In the genomic region with DNA sequence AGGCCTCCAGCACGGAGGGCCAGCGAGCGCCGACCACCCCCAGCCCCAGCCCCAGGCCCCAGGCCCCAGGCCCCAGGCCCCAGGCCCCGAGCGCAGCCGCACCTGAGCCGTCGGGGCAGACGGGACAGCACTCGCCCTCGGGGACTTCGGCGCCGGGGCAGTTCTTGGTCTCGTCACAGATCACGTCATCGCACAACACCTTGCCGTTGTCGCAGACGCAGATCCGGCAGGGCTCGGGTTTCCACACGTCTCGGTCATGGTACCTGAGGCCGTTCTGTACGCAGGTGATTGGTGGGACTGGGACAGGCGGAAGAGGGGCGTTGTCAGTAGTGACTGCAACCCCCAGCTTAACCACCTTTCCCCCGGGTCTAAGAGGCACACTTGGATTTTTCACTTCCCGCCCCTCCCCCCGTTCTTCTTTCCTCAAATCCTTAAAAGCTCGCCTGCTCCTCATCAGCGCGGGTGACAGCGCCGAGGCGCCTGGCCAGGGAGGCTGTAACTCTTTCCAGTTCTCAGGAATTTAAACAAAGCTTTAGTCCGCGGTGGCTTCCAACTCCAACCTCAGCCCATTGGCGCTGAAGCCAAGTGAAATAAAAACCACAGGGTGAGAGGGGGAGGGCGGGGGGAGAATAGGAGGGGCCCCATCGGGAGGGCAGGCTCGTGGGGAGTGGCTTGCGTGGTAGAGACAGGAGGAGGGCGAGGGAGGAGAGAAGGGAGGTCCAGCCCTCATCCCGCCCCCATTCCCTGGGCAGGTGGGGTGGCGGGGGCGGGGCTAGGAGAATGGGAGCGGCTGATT, we compare ENCODE assay signal across 8 cellular contexts. TPM values are rescaled to one million over a fixed set of nuclear protein-coding genes. Genes with fewer than 3 reads are reported as not detected.
DNase-seq lines count a peak whose midpoint lies in the region; ATAC-seq and TF ChIP-seq lines count a peak whose summit lies in the region.

No MANE protein-coding gene starts in this region.

- peaks cover 0 to 5% (median 0%) of the 10 kb centered on the region in 11 donors for H3K9me3 Mint-ChIP-seq in naive thymus-derived CD4-positive, alpha-beta T cell

- H3K4me3 Mint-ChIP-seq in naive thymus-derived CD4-positive, alpha-beta T cell: peak overlapping the region; percentile 70 to 87 (median 76)

- H3K4me3 ChIP-seq in NT2/D1 (ENCODE audit: insufficient read length, low read depth) (peak overlapping the region; percentile 47), esophagus squamous epithelium (peak overlapping the region; percentile 26 to 74 (median 54))
- peak overlapping the region; percentile 61 for H3K4me3 ChIP-seq in naive thymus-derived CD4-positive, alpha-beta T cell (ENCODE audit: low read length)

- CTCF ChIA-PET in naive thymus-derived CD4-positive, alpha-beta T cell (lab: Charles Lee): interaction anchor here (0.6 to 3.9 kb wide), 24 partner anchors 10 to 1267 kb away, joined by 3 to 60 read pairs (median 4); a partner anchor contains a TSS

- H3K27me3 ChIP-seq in NT2/D1 (ENCODE audit: insufficient read depth, insufficient read length) (peaks cover 28% of the 10 kb centered on the region), esophagus squamous epithelium (peaks cover 0 to 59% (median 0%) of the 10 kb centered on the region in 4 donors)
- peaks cover 5 to 13% of the 10 kb centered on the region in 2 donors for H3K27me3 ChIP-seq in naive thymus-derived CD4-positive, alpha-beta T cell (ENCODE audit: control insufficient read depth in 2 of 2, insufficient read depth in 2 of 2, low read length in 2 of 2)

- H3K36me3 ChIP-seq in NT2/D1 (ENCODE audit: insufficient read depth, insufficient read length, low read length) (peaks cover 45% of the 10 kb centered on the region), esophagus squamous epithelium (peaks cover 0 to 31% (median 0%) of the 10 kb centered on the region in 3 donors)
- H3K36me3 ChIP-seq in naive thymus-derived CD4-positive, alpha-beta T cell (ENCODE audit: control insufficient read depth in 2 of 3, insufficient read depth in 3 of 3, low read length in 3 of 3): no peaks in the 10 kb centered on the region

- H3K27me3 Mint-ChIP-seq in naive thymus-derived CD4-positive, alpha-beta T cell: peaks cover 35 to 63% (median 41%) of the 10 kb centered on the region in 5 donors

- 1 to 3% methylated on average over 24 to 29 of the region's 50 CpGs for WGBS in esophagus squamous epithelium, 2 donors

- H3K36me3 Mint-ChIP-seq in naive thymus-derived CD4-positive, alpha-beta T cell: no peaks in the 10 kb centered on the region

- peak overlapping the region; percentile 73 for H3K9ac ChIP-seq in NT2/D1 (ENCODE audit: insufficient read length, low read depth)

- H3K4me1 ChIP-seq in NT2/D1 (ENCODE audit: insufficient read depth, insufficient read length): peaks cover 11% of the 10 kb centered on the region
- peaks cover 24 to 98% (median 26%) of the 10 kb centered on the region in 3 donors for H3K4me1 ChIP-seq in esophagus squamous epithelium
- H3K4me1 ChIP-seq in naive thymus-derived CD4-positive, alpha-beta T cell (ENCODE audit: control insufficient read depth in 2 of 2, insufficient read depth in 2 of 2, low read length in 2 of 2): peaks cover 12% of the 10 kb centered on the region in 2 donors

- POLR2A ChIA-PET in naive thymus-derived CD4-positive, alpha-beta T cell (lab: Charles Lee): interaction anchor here (1.2 kb wide), 1 partner anchor 73 kb away, joined by 5 read pairs; no protein-coding TSS in a partner anchor

- H3K27ac Mint-ChIP-seq in naive thymus-derived CD4-positive, alpha-beta T cell: peak overlapping the region in 8 of 9 donors; percentile 28 to 92 (median 88)

- peaks cover 6 to 27% (median 25%) of the 10 kb centered on the region in 7 donors for H3K4me1 Mint-ChIP-seq in naive thymus-derived CD4-positive, alpha-beta T cell

- TF ChIP-seq POLR2A in esophagus squamous epithelium (IDR thresholded peaks at IDR 0.05): peak in 1 of 4 donors; percentile 24

- ATAC-seq in HG03565 (IDR thresholded peaks at IDR 0.05; ENCODE audit: unreplicated experiment): peak; percentile 6
- peak; percentile 82 for ATAC-seq in naive thymus-derived CD4-positive, alpha-beta T cell

- peak overlapping the region; percentile 71 to 91 (median 82) for H3K27ac ChIP-seq in esophagus squamous epithelium
- H3K27ac ChIP-seq in naive thymus-derived CD4-positive, alpha-beta T cell (ENCODE audit: low read depth, low read length): peak overlapping the region; percentile 26

- TF ChIP-seq CTCF in GM10266 (IDR thresholded peaks at IDR 0.05; ENCODE audit: control insufficient read depth, insufficient read depth, low read depth, missing control alignments) (no peak), esophagus squamous epithelium (IDR thresholded peaks at IDR 0.05) (peak in 1 of 6 experiments; percentile 3)

- peak; percentile 86 for DNase-seq in GM10266 (ENCODE audit: extremely low spot score)
- DNase-seq in NT2/D1 (ENCODE audit: low read depth, low spot score): no peak
- DNase-seq in activated T-cell treated with anti-CD3 and anti-CD28 coated beads, Interleukin-2, amount 50 U/mL, for 1 hour: peak; percentile 75
- peak; percentile 41 for DNase-seq in esophagus squamous epithelium (lab: John Stamatoyannopoulos, UW)
- DNase-seq in naive thymus-derived CD4-positive, alpha-beta T cell: peak; percentile 28 to 93 (median 72)
- DNase-seq in stimulated activated naive CD4-positive, alpha-beta T cell (lab: John Stamatoyannopoulos, UW): peak; percentile 62 to 71 (median 68)
- DNase-seq in OCI-M2 (lab: John Stamatoyannopoulos, UW; ENCODE audit: unreplicated experiment): no peak

- H3K9me3 ChIP-seq in NT2/D1 (ENCODE audit: insufficient read depth, low read length) (no peaks in the 10 kb centered on the region), esophagus squamous epithelium (no peaks in the 10 kb centered on the region)
- no peaks in the 10 kb centered on the region for H3K9me3 ChIP-seq in naive thymus-derived CD4-positive, alpha-beta T cell (ENCODE audit: control insufficient read depth in 2 of 3, low read length in 3 of 3)

- intact Hi-C loops in esophagus squamous epithelium (cut with DNase I): loop anchor here (5.0 kb wide), 2 partner anchors 72 to 97 kb away; a partner anchor contains a TSS
- intact Hi-C loops in naive thymus-derived CD4-positive, alpha-beta T cell (cut with micrococcal nuclease): loop anchor here (1.0 to 2.0 kb wide), 9 partner anchors 59 to 279 kb away; a partner anchor contains a TSS

RNA-seq across cellular contexts. Expression of a gene that starts 1.6 kb away (rescaled TPM):
- total RNA-seq in esophagus squamous epithelium: 10 to 100 TPM; 12.4 to 20.8 (median 19.7) TPM
- total RNA-seq in naive thymus-derived CD4-positive, alpha-beta T cell: 10 to 100 TPM in 1 of 5 experiments, 1 to 10 TPM in 3, under 1 TPM in 1; 0.36 to 12.6 (median 1.2) TPM
- not detected for polyA plus RNA-seq in naive thymus-derived CD4-positive, alpha-beta T cell

RNA-seq across cellular contexts. Expression of a gene that starts 34.0 kb away (rescaled TPM):
- 10 to 100 TPM in 1 of 4 donors, 1 to 10 TPM in 3; 1.9 to 15.1 (median 6.9) TPM for total RNA-seq in esophagus squamous epithelium
- under 1 TPM in 1 of 5 experiments, not detected in 4; 0.69 TPM for total RNA-seq in naive thymus-derived CD4-positive, alpha-beta T cell
- not detected for polyA plus RNA-seq in naive thymus-derived CD4-positive, alpha-beta T cell

RNA-seq across cellular contexts. Expression of a gene that starts 49.4 kb away (rescaled TPM):
- 10 to 100 TPM; 24.9 to 35.9 (median 28.2) TPM for total RNA-seq in esophagus squamous epithelium
- 100 to 1,000 TPM in 2 of 5 experiments, 10 to 100 TPM in 3; 63.1 to 142 (median 69.1) TPM for total RNA-seq in naive thymus-derived CD4-positive, alpha-beta T cell
- under 1 TPM; 0.63 to 0.72 TPM for polyA plus RNA-seq in naive thymus-derived CD4-positive, alpha-beta T cell

Comparison
In these comparisons a context has a peak if more than half of its experiments do, and no peak if none do; other contexts are left out.
1. DNase-seq: peak in GM10266 (single experiment), activated T-cell treated with anti-CD3 and anti-CD28 coated beads, Interleukin-2, amount 50 U/mL, for 1 hour (single experiment), esophagus squamous epithelium (single experiment), naive thymus-derived CD4-positive, alpha-beta T cell (9 of 9) and stimulated activated naive CD4-positive, alpha-beta T cell (6 of 6); none in NT2/D1 (single experiment) and OCI-M2 (single experiment).
2. Peak in every context shown above with its lines, with median percentiles within 50 percentile points of each other: H3K4me3 ChIP-seq.